In the genomic region with DNA sequence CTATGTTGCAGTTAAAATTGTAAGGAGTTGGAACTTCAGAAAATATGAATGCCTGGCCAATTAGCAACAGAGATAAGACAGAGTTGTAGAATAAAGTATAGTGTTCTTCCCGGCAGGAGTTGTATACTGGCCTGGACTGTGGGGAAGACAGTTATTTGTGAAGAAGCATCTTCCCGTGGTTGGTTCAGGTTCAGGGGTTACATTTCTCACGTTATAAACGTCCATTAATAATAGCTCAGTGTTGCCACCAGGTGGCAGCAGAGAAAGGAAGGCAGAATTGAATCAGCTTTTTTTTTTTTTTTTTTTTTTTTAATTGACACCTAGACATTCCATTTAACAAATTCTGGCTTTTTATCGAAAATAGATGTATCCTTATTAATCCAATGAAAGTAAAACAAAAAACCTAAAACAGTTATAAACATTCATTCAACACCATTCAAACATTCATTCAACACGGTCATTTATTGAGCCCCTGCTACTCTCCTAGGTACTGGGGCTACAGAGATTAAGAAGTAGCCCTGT, we compare ENCODE assay signal across 9 cellular contexts.
DNase-seq lines count a peak whose midpoint lies in the region; ATAC-seq and TF ChIP-seq lines count a peak whose summit lies in the region.
"Had no signal": no experiment of that assay in that cellular context is flagged by ENCODE, and none has a peak within 500 bp of the region (broad histone marks: within the 10 kb centered on the region; RNA-seq: fewer than 3 reads in every experiment).

No MANE protein-coding gene starts in this region.

- TF ChIP-seq RAD21 in neural cell (conservative IDR thresholded peaks at IDR 0.05), result peak; percentile 69

- 20% methylated on average over 6 of the region's 6 CpGs for WGBS in esophagus muscularis mucosa
- 17 to 20% methylated on average over 6 of the region's 6 CpGs for WGBS in upper lobe of left lung, 2 donors

- H3K27ac ChIP-seq in esophagus muscularis mucosa (replicated peaks in 1 of 4) (no peak overlapping the region), neural cell (ENCODE audit: low read length) (no peak overlapping the region), upper lobe of left lung (no peak overlapping the region)

- DNase-seq in ACHN (peak; percentile 61), GM13976 (ENCODE audit: low spot score) (peak; percentile 71), NCI-H748 treated with DMSO at 0.1 percent for 48 hours (lab: John Stamatoyannopoulos, UW) (peak; percentile 6), esophagus muscularis mucosa (ENCODE audit: extremely low spot score) (no peak), upper lobe of left lung (peak in 1 of 2 donors; percentile 38)
- DNase-seq in activated CD8-positive, alpha-beta memory T cell treated with anti-CD3 and anti-CD28 coated beads, Interleukin-2, amount 50 U/mL, for 4 hours, result peak; percentile 58

- in situ Hi-C loops in ACHN (cut with HindIII; ENCODE audit: low pct_ligation_motif_present, low pct_unique_long_range_greater_than_20kb, low sequenced_read_pairs), result no loop called here
- in situ Hi-C loops in GM13976 (cut with MboI; ENCODE audit: low sequenced_read_pairs, unreplicated experiment), result no loop called here

- ATAC-seq in upper lobe of left lung (ENCODE audit: low FRiP score in 2 of 2), result no peak
- no peak for ATAC-seq in HG03039 (IDR thresholded peaks at IDR 0.05; ENCODE audit: unreplicated experiment)
- ATAC-seq: left colon had no signal

- H3K27me3 ChIP-seq in esophagus muscularis mucosa (no peaks in the 10 kb centered on the region), neural cell (ENCODE audit: insufficient read depth, low read depth, low read length) (no peaks in the 10 kb centered on the region), upper lobe of left lung (no peaks in the 10 kb centered on the region)

- no peaks in the 10 kb centered on the region for H4K20me1 ChIP-seq in neural cell (ENCODE audit: insufficient read depth)

- H3K4me1 ChIP-seq in esophagus muscularis mucosa (no peaks in the 10 kb centered on the region), upper lobe of left lung (peaks cover 0 to 3% (median 0%) of the 10 kb centered on the region in 4 donors)

- TF ChIP-seq POLR2A in esophagus muscularis mucosa (IDR thresholded peaks at IDR 0.05; ENCODE audit: low read depth), result no peak
- no peak for TF ChIP-seq POLR2A in upper lobe of left lung (IDR thresholded peaks at IDR 0.05)

- intact Hi-C loops in esophagus muscularis mucosa (cut with DNase I), result loop anchor here (2.0 to 10.0 kb wide), 2 partner anchors 59 to 411 kb away; no protein-coding TSS in a partner anchor

- TF ChIP-seq EP300 in esophagus muscularis mucosa (IDR thresholded peaks at IDR 0.05) (no peak), neural cell (conservative IDR thresholded peaks at IDR 0.05; ENCODE audit: poor library complexity, severe bottlenecking) (no peak), upper lobe of left lung (IDR thresholded peaks at IDR 0.05) (no peak)

- no peaks in the 10 kb centered on the region for H3K9me2 ChIP-seq in neural cell (ENCODE audit: insufficient read depth, low read length)

- no peaks in the 10 kb centered on the region for H3F3A ChIP-seq in neural cell (ENCODE audit: insufficient read depth, low read length, poor library complexity, severe bottlenecking)

- no peak overlapping the region for H3K4me3 ChIP-seq in esophagus muscularis mucosa
- no peak overlapping the region for H3K4me3 ChIP-seq in neural cell (ENCODE audit: low read length)
- no peak overlapping the region for H3K4me3 ChIP-seq in upper lobe of left lung

- H3K36me3 ChIP-seq in esophagus muscularis mucosa (peaks cover 0 to 11% (median 0%) of the 10 kb centered on the region in 4 donors), neural cell (ENCODE audit: insufficient read depth, low read length) (no peaks in the 10 kb centered on the region), upper lobe of left lung (no peaks in the 10 kb centered on the region)

- H3K79me2 ChIP-seq in neural cell (replicated peaks; ENCODE audit: insufficient read depth, low read length), result no peaks in the 10 kb centered on the region

- TF ChIP-seq CTCF in GM13976 (IDR thresholded peaks at IDR 0.05; ENCODE audit: borderline replicate concordance, control extremely low read depth, extremely low read depth, insufficient read depth, missing control alignments) (peak; percentile 65), esophagus muscularis mucosa (IDR thresholded peaks at IDR 0.05) (peak; percentile 66 to 74 (median 68)), neural cell (IDR thresholded peaks at IDR 0.05; ENCODE audit: poor library complexity, severe bottlenecking) (peak; percentile 76), upper lobe of left lung (IDR thresholded peaks at IDR 0.05) (peak in 5 of 6 experiments; percentile 51 to 64 (median 53))

- H3K9ac ChIP-seq in neural cell (ENCODE audit: low read length), result no peak overlapping the region

- no peaks in the 10 kb centered on the region for H3K9me3 ChIP-seq in esophagus muscularis mucosa
- no peaks in the 10 kb centered on the region for H3K9me3 ChIP-seq in neural cell (ENCODE audit: low read length)
- no peaks in the 10 kb centered on the region for H3K9me3 ChIP-seq in upper lobe of left lung

- H3K4me2 ChIP-seq in neural cell (ENCODE audit: low read length), result no peak overlapping the region

- no peak overlapping the region for H2AFZ ChIP-seq in neural cell (ENCODE audit: low read depth, low read length)

TF ChIP-seq in neural cell, 6 proteins besides CTCF, POLR2A, EP300 and RAD21:
- TF ChIP-seq POLR2AphosphoS5 (IDR thresholded peaks at IDR 0.05) (no peak), SMC3 (conservative IDR thresholded peaks at IDR 0.05; ENCODE audit: poor library complexity) (peak; percentile 77)
TF ChIP-seq in neural cell: peak in this region for 1.
